In the genomic region with DNA sequence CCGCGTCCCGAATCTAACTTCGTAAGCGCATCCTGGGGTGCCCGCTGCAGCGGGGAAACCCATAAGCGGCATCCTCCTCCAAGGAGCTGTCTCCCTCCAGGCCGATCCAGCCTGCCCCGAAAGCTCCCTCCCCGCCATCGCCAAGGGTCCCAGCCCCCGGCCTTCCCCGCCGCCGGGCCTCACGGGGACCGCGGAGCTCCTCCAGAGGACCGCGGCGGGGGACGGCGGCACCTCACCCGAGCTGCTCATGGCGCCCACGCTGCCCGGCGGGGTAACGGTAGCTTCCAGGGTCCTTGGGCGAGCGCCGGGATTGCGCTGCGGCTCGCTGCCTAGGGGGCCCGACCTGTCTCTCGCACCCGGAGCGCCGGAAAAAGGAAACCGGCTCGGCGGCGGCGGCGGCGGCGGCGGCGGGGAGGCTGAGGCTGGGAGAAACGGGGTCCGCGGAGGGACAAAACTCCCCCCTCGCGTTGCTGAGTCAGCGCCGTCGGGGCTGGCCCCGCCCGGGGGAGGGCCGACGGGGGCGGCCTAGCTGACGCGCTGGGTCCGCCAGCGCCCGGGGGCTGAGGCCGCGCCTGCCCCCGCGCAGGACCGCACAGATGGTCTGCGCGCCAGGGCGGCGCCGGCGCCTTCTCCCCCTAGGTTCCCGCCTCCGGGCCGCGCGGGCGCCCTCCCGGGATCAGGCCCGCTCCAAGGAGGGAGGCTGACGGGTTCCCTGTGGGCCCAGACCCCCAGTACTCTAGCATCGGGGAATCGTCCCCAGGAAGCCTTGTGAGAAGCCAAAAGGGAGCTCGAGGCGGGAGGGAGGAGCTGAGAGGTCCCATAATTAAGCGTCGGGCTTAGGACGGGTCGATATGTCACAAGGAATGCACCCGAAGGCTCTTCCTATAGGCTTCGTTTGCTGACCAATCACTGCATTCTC, we compare ENCODE assay signal across 8 cellular contexts. TPM values are rescaled to one million over a fixed set of nuclear protein-coding genes. Genes with fewer than 3 reads are reported as not detected.
DNase-seq lines count a peak whose midpoint lies in the region; ATAC-seq and TF ChIP-seq lines count a peak whose summit lies in the region.

A gene with protein sequence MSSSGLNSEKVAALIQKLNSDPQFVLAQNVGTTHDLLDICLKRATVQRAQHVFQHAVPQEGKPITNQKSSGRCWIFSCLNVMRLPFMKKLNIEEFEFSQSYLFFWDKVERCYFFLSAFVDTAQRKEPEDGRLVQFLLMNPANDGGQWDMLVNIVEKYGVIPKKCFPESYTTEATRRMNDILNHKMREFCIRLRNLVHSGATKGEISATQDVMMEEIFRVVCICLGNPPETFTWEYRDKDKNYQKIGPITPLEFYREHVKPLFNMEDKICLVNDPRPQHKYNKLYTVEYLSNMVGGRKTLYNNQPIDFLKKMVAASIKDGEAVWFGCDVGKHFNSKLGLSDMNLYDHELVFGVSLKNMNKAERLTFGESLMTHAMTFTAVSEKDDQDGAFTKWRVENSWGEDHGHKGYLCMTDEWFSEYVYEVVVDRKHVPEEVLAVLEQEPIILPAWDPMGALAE (minus strand): TSS at position 374 of the 919 bp plus-strand sequence. CDS start 125 bp downstream, at position 249.

- H4K20me1 ChIP-seq in BLaER1 treated with 17β-estradiol and CSF1 and Interleukin-3, amounts not matched to agents 10 nM and 100 nM: peaks cover 0 to 25% (median 4%) of the 10 kb centered on the region in 11 experiments; a peak in 8 of 22 replicates
- no peaks in the 10 kb centered on the region for H4K20me1 ChIP-seq in OCI-LY7 (ENCODE audit: insufficient read depth, low read length)

- H2AFZ ChIP-seq in OCI-LY7 (ENCODE audit: low read length): peak within 1 kb of the TSS; percentile 94

- peak within 1 kb of the TSS; percentile 71 to 90 (median 85) for H3K27ac ChIP-seq in BLaER1 treated with 17β-estradiol and CSF1 and Interleukin-3, amounts not matched to agents 10 nM and 100 nM
- H3K27ac ChIP-seq in OCI-LY7 (ENCODE audit: low read depth, low read length, poor library complexity, severe bottlenecking) (peak within 1 kb of the TSS; percentile 34), muscle layer of colon (ENCODE audit: low read depth, low read length) (peak within 1 kb of the TSS; percentile 74)

- no peaks in the 10 kb centered on the region for H3K27me3 ChIP-seq in BLaER1 treated with 17β-estradiol and CSF1 and Interleukin-3, amounts not matched to agents 10 nM and 100 nM
- no peaks in the 10 kb centered on the region for H3K27me3 ChIP-seq in muscle layer of colon (ENCODE audit: control insufficient read depth in 1 of 2, insufficient read depth in 2 of 2, low read length in 2 of 2)

- no peak for TF ChIP-seq CTCF in OCI-LY7 (conservative IDR thresholded peaks at IDR 0.05; ENCODE audit: low read length)

- CTCF ChIA-PET in OCI-LY7 (lab: Charles Lee; ENCODE audit: unreplicated experiment): interaction anchor here (0.9 kb wide), 1 partner anchor 18 kb away, joined by 3 read pairs; no protein-coding TSS in a partner anchor

- POLR2A ChIA-PET in OCI-LY7 (lab: Charles Lee): interaction anchor here (0.6 to 2.0 kb wide), 9 partner anchors 9 to 960 kb away, joined by 3 to 8 read pairs (median 3); no protein-coding TSS in a partner anchor

- H3K4me1 ChIP-seq in BLaER1 treated with 17β-estradiol and CSF1 and Interleukin-3, amounts not matched to agents 10 nM and 100 nM: peaks cover 11 to 20% (median 13%) of the 10 kb centered on the region in 10 experiments
- peaks cover 18% of the 10 kb centered on the region for H3K4me1 ChIP-seq in OCI-LY7 (ENCODE audit: insufficient read depth, low read length, poor library complexity, severe bottlenecking)
- peaks cover 12% of the 10 kb centered on the region for H3K4me1 ChIP-seq in muscle layer of colon (ENCODE audit: insufficient read depth, low read length)

- DNase-seq in GM19238 (ENCODE audit: insufficient read length, low spot score) (peak; percentile 86), OCI-LY7 (ENCODE audit: low spot score) (peak; percentile 76)
- DNase-seq in activated T-cell treated with anti-CD3 and anti-CD28 coated beads, Interleukin-2, amount 50 U/mL, for 24 hours: peak; percentile 92
- DNase-seq in stimulated activated CD8-positive, alpha-beta memory T cell treated with anti-CD3 and anti-CD28 coated beads, Interleukin-7, amount 100 ng/mL, for 1 hour (ENCODE audit: low read depth in 2 of 2): peak; percentile 63 to 72

- no peaks in the 10 kb centered on the region for H3K27me3 Mint-ChIP-seq in activated T-cell treated with anti-CD3 and anti-CD28 coated beads, Interleukin-2, amount 50 U/mL, for 24 hours

- H3K9ac ChIP-seq in BLaER1 treated with 17β-estradiol and CSF1 and Interleukin-3, amounts not matched to agents 10 nM and 100 nM: peak within 1 kb of the TSS; percentile 87 to 94 (median 90)
- H3K9ac ChIP-seq in muscle layer of colon (ENCODE audit: low read length): peak within 1 kb of the TSS; percentile 66

- H3K9me3 ChIP-seq in BLaER1 treated with 17β-estradiol and CSF1 and Interleukin-3, amounts not matched to agents 10 nM and 100 nM (replicated peaks in 1 of 11): peaks cover 0 to 4% (median 1%) of the 10 kb centered on the region in 11 experiments; a peak in 10 of 22 replicates
- no peaks in the 10 kb centered on the region for H3K9me3 ChIP-seq in OCI-LY7 (ENCODE audit: low read length)
- no peaks in the 10 kb centered on the region for H3K9me3 ChIP-seq in muscle layer of colon (ENCODE audit: low read length)

- peaks cover 27% of the 10 kb centered on the region; the same call in 1 of the 2 replicates for H3K79me2 ChIP-seq in OCI-LY7 (ENCODE audit: insufficient read depth, low read depth, low read length)

- ATAC-seq in HG03460 (IDR thresholded peaks at IDR 0.05; ENCODE audit: unreplicated experiment) (peak; percentile 71), esophagus mucosa (peak; percentile 86)

- H3K27ac Mint-ChIP-seq in activated T-cell treated with anti-CD3 and anti-CD28 coated beads, Interleukin-2, amount 50 U/mL, for 24 hours: peak within 1 kb of the TSS; percentile 96

- peak within 1 kb of the TSS; percentile 87 to 99 (median 92) for H3K4me3 ChIP-seq in BLaER1 treated with 17β-estradiol and CSF1 and Interleukin-3, amounts not matched to agents 10 nM and 100 nM
- H3K4me3 ChIP-seq in OCI-LY7 (ENCODE audit: low read depth, low read length, poor library complexity, severe bottlenecking): peak within 1 kb of the TSS; percentile 83
- peak within 1 kb of the TSS; percentile 87 to 98 for H3K4me3 ChIP-seq in muscle layer of colon (ENCODE audit: low read depth in 1 of 2, low read length in 2 of 2)

- H3K36me3 Mint-ChIP-seq in activated T-cell treated with anti-CD3 and anti-CD28 coated beads, Interleukin-2, amount 50 U/mL, for 24 hours (ENCODE audit: low read depth): peaks cover 40% of the 10 kb centered on the region

- peaks cover 16 to 38% (median 29%) of the 10 kb centered on the region in 11 experiments for H3K36me3 ChIP-seq in BLaER1 treated with 17β-estradiol and CSF1 and Interleukin-3, amounts not matched to agents 10 nM and 100 nM
- H3K36me3 ChIP-seq in OCI-LY7 (ENCODE audit: insufficient read depth, low read length) (peaks cover 37% of the 10 kb centered on the region), muscle layer of colon (ENCODE audit: insufficient read depth, low read length) (peaks cover 15% of the 10 kb centered on the region)

- peak within 1 kb of the TSS; percentile 96 for H3K4me3 Mint-ChIP-seq in activated T-cell treated with anti-CD3 and anti-CD28 coated beads, Interleukin-2, amount 50 U/mL, for 24 hours

- no TSS peak for BruUV-seq in OCI-LY7 (replicated peaks; lab: Mats Ljungman, UMichigan)

- H3K9me2 ChIP-seq in OCI-LY7 (ENCODE audit: insufficient read depth, low read length): no peaks in the 10 kb centered on the region

- no peaks in the 10 kb centered on the region for H3K9me3 Mint-ChIP-seq in activated T-cell treated with anti-CD3 and anti-CD28 coated beads, Interleukin-2, amount 50 U/mL, for 24 hours

- H3K4me2 ChIP-seq in BLaER1 treated with 17β-estradiol and CSF1 and Interleukin-3, amounts not matched to agents 10 nM and 100 nM: peak within 1 kb of the TSS; percentile 78 to 98 (median 94)
- H3K4me2 ChIP-seq in OCI-LY7 (ENCODE audit: low read length): peak within 1 kb of the TSS; percentile 70

- H3K4me1 Mint-ChIP-seq in activated T-cell treated with anti-CD3 and anti-CD28 coated beads, Interleukin-2, amount 50 U/mL, for 24 hours (ENCODE audit: low read depth): peaks cover 25% of the 10 kb centered on the region

- intact Hi-C loops in OCI-LY7 (cut with micrococcal nuclease; ENCODE audit: unreplicated experiment): no loop called here

RNA-seq across cellular contexts. Expression of the gene that starts here (rescaled TPM):
- 33.8 and 35.0 TPM in 2 replicates for total RNA-seq in OCI-LY7 (2014; rRNA removed; shearing (Covaris generic))
- total RNA-seq in OCI-LY7 (2022): 65.7 and 72.7 TPM in 2 replicates
- 25.4 TPM for total RNA-seq in esophagus mucosa

Comparison
In these comparisons a context has a peak if more than half of its experiments do, and no peak if none do; other contexts are left out.
1. Peak in every context shown above with its lines: DNase-seq, ATAC-seq, H3K4me3 ChIP-seq and H3K27ac ChIP-seq.
2. H3K27ac ChIP-seq: peak in every context shown above with its lines; median percentile 85 in BLaER1 treated with 17β-estradiol and CSF1 and Interleukin-3, amounts not matched to agents 10 nM and 100 nM; 74 in muscle layer of colon; 34 in OCI-LY7.